ENCODE assay signal across 32 cellular contexts in genomic region chr1:222019029-222019428, GRCh38.
"Had no signal": no experiment of that assay in that cellular context is flagged by ENCODE, and none has a peak within 500 bp of the region (broad histone marks: within the 10 kb centered on the region; RNA-seq: fewer than 3 reads in every experiment).

No MANE protein-coding gene starts in this region.

- ATAC-seq: activated CD4-positive, alpha-beta T cell treated with anti-CD3 and anti-CD28 coated beads for 36 hours; activated CD8-positive, alpha-beta memory T cell treated with anti-CD3 and anti-CD28 coated beads, Interleukin-2, amount 10 ng/mL, durations not matched to agents 7 days and 5 days; activated CD8-positive, alpha-beta T cell treated with anti-CD3 and anti-CD28 coated beads, Interleukin-2, amount 10 ng/mL, durations not matched to agents 7 days and 5 days; activated naive CD8-positive, alpha-beta T cell treated with anti-CD3 and anti-CD28 coated beads, Interleukin-2, amount 50 U/mL, for 24 hours; esophagus mucosa; T-helper 17 cell had no signal

- H3K27ac ChIP-seq: adrenal gland, breast epithelium, cardiac muscle cell, colonic mucosa had no signal

- H3K4me3 ChIP-seq: adrenal gland, breast epithelium, cardiac muscle cell, colonic mucosa had no signal

- FAIRE-seq: frontal cortex had no signal

- H3K4me3 Mint-ChIP-seq: activated CD4-positive, alpha-beta memory T cell treated with anti-CD3 and anti-CD28 coated beads for 36 hours; activated CD4-positive, alpha-beta T cell treated with anti-CD3 and anti-CD28 coated beads for 36 hours; activated CD4-positive, alpha-beta T cell treated with anti-CD3 and anti-CD28 coated beads, Interleukin-2, amount 10 ng/mL, durations not matched to agents 24 days and 14 days; activated CD8-positive, alpha-beta memory T cell treated with anti-CD3 and anti-CD28 coated beads, Interleukin-2, amount 10 ng/mL, durations not matched to agents 7 days and 5 days; activated CD8-positive, alpha-beta T cell treated with anti-CD3 and anti-CD28 coated beads, Interleukin-2, amount 10 ng/mL, durations not matched to agents 7 days and 5 days; activated naive CD4-positive, alpha-beta T cell treated with anti-CD3 and anti-CD28 coated beads for 36 hours; activated naive CD4-positive, alpha-beta T cell treated with anti-CD3 and anti-CD28 coated beads, Interleukin-2, amount 50 U/mL, for 24 hours; activated naive CD8-positive, alpha-beta T cell treated with anti-CD3 and anti-CD28 coated beads for 36 hours; activated naive CD8-positive, alpha-beta T cell treated with anti-CD3 and anti-CD28 coated beads, Interleukin-2, amount 50 U/mL, for 24 hours; activated T-helper 1 cell treated with anti-CD3 and anti-CD28 coated beads, Interleukin-12 subunit alpha, Interleukin-12 subunit beta, Interleukin-2, Interleukin-4 antibody, amounts not matched to agents 30 ng/mL and 10 ng/mL and 1 ng/mL, durations not matched to agents 14 hours and 24 hours and 36 hours; brain; T-helper 17 cell had no signal

- H3K36me3 Mint-ChIP-seq: activated CD4-positive, alpha-beta memory T cell treated with anti-CD3 and anti-CD28 coated beads for 36 hours; activated CD8-positive, alpha-beta memory T cell treated with anti-CD3 and anti-CD28 coated beads, Interleukin-2, amount 10 ng/mL, durations not matched to agents 7 days and 5 days; activated naive CD4-positive, alpha-beta T cell treated with anti-CD3 and anti-CD28 coated beads, Interleukin-2, amount 50 U/mL, for 24 hours; activated naive CD8-positive, alpha-beta T cell treated with anti-CD3 and anti-CD28 coated beads for 36 hours; brain had no signal

- H3K9me3 ChIP-seq: adrenal gland, breast epithelium, colonic mucosa had no signal

- H3K4me1 Mint-ChIP-seq: activated CD4-positive, alpha-beta T cell treated with anti-CD3 and anti-CD28 coated beads for 36 hours; activated CD4-positive, alpha-beta T cell treated with anti-CD3 and anti-CD28 coated beads, Interleukin-2, amount 10 ng/mL, durations not matched to agents 24 days and 14 days; activated CD8-positive, alpha-beta memory T cell treated with anti-CD3 and anti-CD28 coated beads, Interleukin-2, amount 10 ng/mL, durations not matched to agents 7 days and 5 days; activated naive CD4-positive, alpha-beta T cell treated with anti-CD3 and anti-CD28 coated beads, Interleukin-2, amount 50 U/mL, for 24 hours; activated naive CD8-positive, alpha-beta T cell treated with anti-CD3 and anti-CD28 coated beads for 36 hours; activated naive CD8-positive, alpha-beta T cell treated with anti-CD3 and anti-CD28 coated beads, Interleukin-2, amount 50 U/mL, for 24 hours had no signal

- H3K4me1 ChIP-seq: adrenal gland, breast epithelium, colonic mucosa had no signal

- H3K27me3 ChIP-seq: adrenal gland, breast epithelium, cardiac muscle cell, colonic mucosa had no signal

- DNase-seq: activated CD4-positive, alpha-beta memory T cell treated with anti-CD3 and anti-CD28 coated beads for 36 hours; activated CD4-positive, alpha-beta T cell treated with anti-CD3 and anti-CD28 coated beads for 36 hours; activated CD4-positive, alpha-beta T cell treated with anti-CD3 and anti-CD28 coated beads, Interleukin-2, amount 10 ng/mL, durations not matched to agents 24 days and 14 days; activated CD4-positive, CD25-positive, alpha-beta regulatory T cell; activated CD4-positive, CD25-positive, alpha-beta regulatory T cell treated with anti-CD3 and anti-CD28 coated beads, Interleukin-2, amount 50 U/mL, for 72 hours; activated CD8-positive, alpha-beta memory T cell treated with anti-CD3 and anti-CD28 coated beads, Interleukin-2, amount 10 ng/mL, durations not matched to agents 7 days and 5 days; activated CD8-positive, alpha-beta memory T cell treated with anti-CD3 and anti-CD28 coated beads, Interleukin-2, amount 50 U/mL, for 4 hours; activated CD8-positive, alpha-beta T cell treated with anti-CD3 and anti-CD28 coated beads, Interleukin-2, amount 10 ng/mL, durations not matched to agents 7 days and 5 days; activated effector memory CD4-positive, alpha-beta T cell treated with anti-CD3 and anti-CD28 coated beads, Interleukin-2, amount 50 U/mL, for 16 hours; activated naive CD4-positive, alpha-beta T cell treated with anti-CD3 and anti-CD28 coated beads for 36 hours; activated naive CD8-positive, alpha-beta T cell treated with anti-CD3 and anti-CD28 coated beads for 36 hours; activated naive CD8-positive, alpha-beta T cell treated with anti-CD3 and anti-CD28 coated beads, Interleukin-2, amount 50 U/mL, for 24 hours; activated T-cell treated with anti-CD3 and anti-CD28 coated beads, Interleukin-2, amount 50 U/mL, for 1 hour; activated T-cell treated with anti-CD3 and anti-CD28 coated beads, Interleukin-2, amount 50 U/mL, for 48 hours; adrenal gland; amygdala; aorta; central memory CD4-positive, alpha-beta T cell; cerebellar nuclear complex; colonic mucosa; effector CD8-positive, alpha-beta T cell; foreskin fibroblast; T-helper 1 cell; T-helper 17 cell had no signal

- H3K36me3 ChIP-seq: adrenal gland, breast epithelium, cardiac muscle cell, colonic mucosa had no signal

- H3K27ac Mint-ChIP-seq: activated CD4-positive, alpha-beta memory T cell treated with anti-CD3 and anti-CD28 coated beads for 36 hours; activated CD4-positive, alpha-beta T cell treated with anti-CD3 and anti-CD28 coated beads for 36 hours; activated CD4-positive, alpha-beta T cell treated with anti-CD3 and anti-CD28 coated beads, Interleukin-2, amount 10 ng/mL, durations not matched to agents 24 days and 14 days; activated CD8-positive, alpha-beta memory T cell treated with anti-CD3 and anti-CD28 coated beads, Interleukin-2, amount 10 ng/mL, durations not matched to agents 7 days and 5 days; activated CD8-positive, alpha-beta T cell treated with anti-CD3 and anti-CD28 coated beads, Interleukin-2, amount 10 ng/mL, durations not matched to agents 7 days and 5 days; activated naive CD4-positive, alpha-beta T cell treated with anti-CD3 and anti-CD28 coated beads for 36 hours; activated naive CD4-positive, alpha-beta T cell treated with anti-CD3 and anti-CD28 coated beads, Interleukin-2, amount 50 U/mL, for 24 hours; activated naive CD8-positive, alpha-beta T cell treated with anti-CD3 and anti-CD28 coated beads for 36 hours; activated naive CD8-positive, alpha-beta T cell treated with anti-CD3 and anti-CD28 coated beads, Interleukin-2, amount 50 U/mL, for 24 hours; activated T-helper 1 cell treated with anti-CD3 and anti-CD28 coated beads, Interleukin-12 subunit alpha, Interleukin-12 subunit beta, Interleukin-2, Interleukin-4 antibody, amounts not matched to agents 30 ng/mL and 10 ng/mL and 1 ng/mL, durations not matched to agents 14 hours and 24 hours and 36 hours; activated T-helper 2 cell treated with anti-CD3 and anti-CD28 coated beads, Interferon-gamma antibody, Interleukin-2, Interleukin-4, amounts not matched to agents 10 μg/mL and 5 μg/mL and 100 μg/mL, durations not matched to agents 14 hours and 24 hours and 36 hours; brain; T-helper 17 cell had no signal

- H3K9me3 Mint-ChIP-seq: activated CD4-positive, alpha-beta memory T cell treated with anti-CD3 and anti-CD28 coated beads for 36 hours; activated naive CD4-positive, alpha-beta T cell treated with anti-CD3 and anti-CD28 coated beads for 36 hours; activated naive CD4-positive, alpha-beta T cell treated with anti-CD3 and anti-CD28 coated beads, Interleukin-2, amount 50 U/mL, for 24 hours; activated naive CD8-positive, alpha-beta T cell treated with anti-CD3 and anti-CD28 coated beads for 36 hours; activated naive CD8-positive, alpha-beta T cell treated with anti-CD3 and anti-CD28 coated beads, Interleukin-2, amount 50 U/mL, for 24 hours; activated T-helper 2 cell treated with anti-CD3 and anti-CD28 coated beads, Interferon-gamma antibody, Interleukin-2, Interleukin-4, amounts not matched to agents 10 μg/mL and 5 μg/mL and 100 μg/mL, durations not matched to agents 14 hours and 24 hours and 36 hours had no signal

- H3K27me3 Mint-ChIP-seq: activated CD4-positive, alpha-beta memory T cell treated with anti-CD3 and anti-CD28 coated beads for 36 hours; activated naive CD8-positive, alpha-beta T cell treated with anti-CD3 and anti-CD28 coated beads for 36 hours; brain had no signal
